In genomic region chr4:5969777-5970176, GRCh38 we compare ENCODE assay signal across 1 cellular context.
TF ChIP-seq lines count a peak whose summit lies in the region.

No MANE protein-coding gene starts in this region.

TF ChIP-seq in H1, 55 proteins besides CTCF, POLR2A, EP300 and RAD21 (continued from another document):
- TF ChIP-seq MAFK (IDR thresholded peaks at IDR 0.05; ENCODE audit: low read depth, low read length) (no peak), KDM5A (IDR thresholded peaks at IDR 0.05; ENCODE audit: low read length) (no peak), SRF (IDR thresholded peaks at IDR 0.05; ENCODE audit: low read depth, low read length) (no peak), SIRT6 (IDR thresholded peaks at IDR 0.05; ENCODE audit: low read length) (no peak), HDAC6 (IDR thresholded peaks at IDR 0.05; ENCODE audit: low read depth, low read length) (no peak), BCL11A (IDR thresholded peaks at IDR 0.05; ENCODE audit: low read depth in 2 of 2, low read length in 2 of 2) (no peak), KDM1A (IDR thresholded peaks at IDR 0.05; ENCODE audit: borderline replicate concordance, low read length) (no peak), CTBP2 (IDR thresholded peaks at IDR 0.05; ENCODE audit: borderline replicate concordance, insufficient read depth, insufficient read length, low read length) (no peak), PHF8 (conservative IDR thresholded peaks at IDR 0.05; ENCODE audit: low read depth, low read length) (no peak), CHD7 (IDR thresholded peaks at IDR 0.05; ENCODE audit: insufficient replicate concordance, low read length) (no peak), ATF3 (IDR thresholded peaks at IDR 0.05; ENCODE audit: insufficient read depth, low read depth, low read length) (no peak)
